In genomic region chr12:131130311-131130911, GRCh38 we compare ENCODE assay signal across 1 cellular context.
TF ChIP-seq lines count a peak whose summit lies in the region.

No MANE protein-coding gene starts in this region.

TF ChIP-seq in GM12878, 131 proteins besides CTCF, POLR2A, EP300 and RAD21 (continued from another document):
- TF ChIP-seq E2F4 (IDR thresholded peaks at IDR 0.05; ENCODE audit: low read depth, low read length) (no peak), ZNF592 (IDR thresholded peaks at IDR 0.05) (no peak), SKIL (IDR thresholded peaks at IDR 0.05; ENCODE audit: low read depth, poor library complexity, severe bottlenecking) (no peak), BCL3 (IDR thresholded peaks at IDR 0.05; ENCODE audit: borderline replicate concordance, insufficient read depth, low read depth, low read length, poor library complexity, severe bottlenecking) (peak; percentile 92), ZBTB11 (CRISPR knock-in tag; IDR thresholded peaks at IDR 0.05) (no peak), MEF2B (IDR thresholded peaks at IDR 0.05; ENCODE audit: partially characterized antibody, poor library complexity, severe bottlenecking) (no peak), ZNF24 (IDR thresholded peaks at IDR 0.05) (no peak)
TF ChIP-seq in GM12878: peak in this region for 3.
